In genomic region chr6:16735014-16735413, GRCh38 we compare ENCODE assay signal across 21 cellular contexts.
"Had no signal": no experiment of that assay in that cellular context is flagged by ENCODE, and none has a peak within 500 bp of the region (broad histone marks: within the 10 kb centered on the region; RNA-seq: fewer than 3 reads in every experiment).

No MANE protein-coding gene starts in this region.

- H3K27me3 Mint-ChIP-seq: activated B cell treated with CpG ODN at 0.5 μM for 24 hours; activated CD4-positive, alpha-beta T cell treated with anti-CD3 and anti-CD28 coated beads, Interleukin-2, amount 10 ng/mL, durations not matched to agents 24 days and 14 days; activated CD8-positive, alpha-beta memory T cell treated with anti-CD3 and anti-CD28 coated beads, Interleukin-2, amount 10 ng/mL, durations not matched to agents 7 days and 5 days; activated naive CD8-positive, alpha-beta T cell; brain; central memory CD8-positive, alpha-beta T cell had no signal

- H3K27ac Mint-ChIP-seq: activated B cell treated with CpG ODN at 0.5 μM for 24 hours; activated CD8-positive, alpha-beta memory T cell treated with anti-CD3 and anti-CD28 coated beads, Interleukin-2, amount 10 ng/mL, durations not matched to agents 7 days and 5 days; activated naive CD4-positive, alpha-beta T cell treated with anti-CD3 and anti-CD28 coated beads for 36 hours; activated naive CD8-positive, alpha-beta T cell; T-helper 1 cell treated with Interleukin-12 subunit alpha and Interleukin-12 subunit beta and Interleukin-4 antibody, amounts not matched to agents 30 μg/mL and 1 μg/mL, for 36 hours had no signal

- H3K9me3 Mint-ChIP-seq: activated B cell treated with CpG ODN at 0.5 μM for 24 hours; activated CD4-positive, alpha-beta T cell treated with anti-CD3 and anti-CD28 coated beads, Interleukin-2, amount 10 ng/mL, durations not matched to agents 24 days and 14 days; activated naive CD4-positive, alpha-beta T cell treated with anti-CD3 and anti-CD28 coated beads for 36 hours; activated T-cell treated with anti-CD3 and anti-CD28 coated beads, Interleukin-2, amount 50 U/mL, for 4 hours; brain; central memory CD8-positive, alpha-beta T cell; T-helper 1 cell treated with Interleukin-12 subunit alpha and Interleukin-12 subunit beta and Interleukin-4 antibody, amounts not matched to agents 30 μg/mL and 1 μg/mL, for 36 hours had no signal

- H3K4me3 Mint-ChIP-seq: activated B cell treated with CpG ODN at 0.5 μM for 24 hours; activated CD4-positive, alpha-beta T cell treated with anti-CD3 and anti-CD28 coated beads, Interleukin-2, amount 10 ng/mL, durations not matched to agents 24 days and 14 days; activated CD8-positive, alpha-beta memory T cell treated with anti-CD3 and anti-CD28 coated beads, Interleukin-2, amount 10 ng/mL, durations not matched to agents 7 days and 5 days; activated naive CD4-positive, alpha-beta T cell treated with anti-CD3 and anti-CD28 coated beads for 36 hours; activated naive CD8-positive, alpha-beta T cell; activated T-cell treated with anti-CD3 and anti-CD28 coated beads, Interleukin-2, amount 50 U/mL, for 4 hours; central memory CD8-positive, alpha-beta T cell; T-helper 1 cell treated with Interleukin-12 subunit alpha and Interleukin-12 subunit beta and Interleukin-4 antibody, amounts not matched to agents 30 μg/mL and 1 μg/mL, for 36 hours had no signal

- ATAC-seq: activated CD8-positive, alpha-beta memory T cell treated with anti-CD3 and anti-CD28 coated beads, Interleukin-2, amount 10 ng/mL, durations not matched to agents 7 days and 5 days; activated T-cell treated with anti-CD3 and anti-CD28 coated beads, Interleukin-2, amount 50 U/mL, for 4 hours; PC-3 had no signal

- DNase-seq: activated B cell treated with CpG ODN at 0.5 μM for 24 hours; activated CD4-positive, alpha-beta T cell treated with anti-CD3 and anti-CD28 coated beads for 1 hour; activated CD4-positive, alpha-beta T cell treated with anti-CD3 and anti-CD28 coated beads, Interleukin-2, amount 10 ng/mL, durations not matched to agents 24 days and 14 days; activated CD4-positive, alpha-beta T cell treated with anti-CD3 and anti-CD28 coated beads, Interleukin-2, amount 50 U/mL, for 48 hours; activated CD8-positive, alpha-beta memory T cell treated with anti-CD3 and anti-CD28 coated beads, Interleukin-2, amount 10 ng/mL, durations not matched to agents 7 days and 5 days; activated gamma-delta T cell; activated naive CD4-positive, alpha-beta T cell treated with anti-CD3 and anti-CD28 coated beads for 36 hours; activated T-cell treated with anti-CD3 and anti-CD28 coated beads, Interleukin-2, amount 50 U/mL, for 4 hours; amygdala; Karpas-422; MM.1S; NCI-H1105; NCI-H1436; NCI-H1694 treated with DMSO at 0.1 percent for 48 hours; NCI-H2029 treated with DMSO at 0.1 percent for 48 hours; PC-3; SHP77 treated with DMSO at 0.1 percent for 48 hours had no signal
